Comparison of ENCODE assay signal across 23 cellular contexts in the genomic region with DNA sequence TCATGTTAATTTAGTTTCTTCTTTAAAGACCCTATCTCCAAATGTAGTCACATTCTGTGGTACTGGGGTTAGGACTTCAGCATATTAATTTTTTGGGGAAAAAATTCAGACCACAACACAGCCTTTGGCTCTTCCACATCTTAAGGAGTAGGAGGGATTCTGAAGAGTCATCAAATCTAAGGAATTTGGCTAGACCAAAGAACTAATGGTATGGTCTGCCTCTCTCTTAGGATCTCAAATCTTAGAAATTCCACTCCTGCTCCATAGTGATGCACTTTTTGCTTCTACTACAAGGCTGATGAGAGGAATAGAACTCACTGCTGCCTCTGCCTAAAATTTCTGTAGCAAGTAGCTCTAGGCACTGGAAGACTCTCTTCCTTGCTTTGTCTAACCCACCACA.
"Had no signal": no experiment of that assay in that cellular context is flagged by ENCODE, and none has a peak within 500 bp of the region (broad histone marks: within the 10 kb centered on the region; RNA-seq: fewer than 3 reads in every experiment).

No MANE protein-coding gene starts in this region.

- H3K36me3 ChIP-seq: left ventricle myocardium inferior, lower lobe of right lung, right lobe of liver, spleen, tibial artery, upper lobe of left lung, uterus had no signal

- H3K27me3 Mint-ChIP-seq: stimulated activated memory B cell treated with anti-CD40 and anti-IgM and Interleukin-4, amounts not matched to agents 10 μg/mL and 1 μg/mL and 100 μg/mL, for 72 hours had no signal

- H3K4me1 ChIP-seq: foreskin keratinocyte, lower lobe of right lung, psoas muscle, right lobe of liver, spleen, tibial artery, upper lobe of left lung, uterus had no signal

- H3K27ac Mint-ChIP-seq: immature natural killer cell; memory B cell; nephron; stimulated activated memory B cell treated with anti-CD40 and anti-IgM and Interleukin-4, amounts not matched to agents 10 μg/mL and 1 μg/mL and 100 μg/mL, for 72 hours; stimulated activated naive CD8-positive, alpha-beta T cell treated with anti-CD3 and anti-CD28 coated beads, Interleukin-15, Interleukin-2, amounts not matched to agents 100 ng/mL and 50 ng/mL, for 24 hours had no signal

- DNase-seq: effector CD8-positive, alpha-beta T cell; immature natural killer cell; kidney; left cardiac atrium; left ventricle myocardium inferior; lower lobe of right lung; midbrain; occipital lobe; psoas muscle; right lobe of liver; spleen; stimulated activated CD4-positive, alpha-beta T cell treated with anti-CD3 and anti-CD28 coated beads, Interleukin-15, amount 100 ng/mL, for 24 hours; stimulated activated CD4-positive, alpha-beta T cell treated with anti-CD3 and anti-CD28 coated beads, Interleukin-1b, Interleukin-23, amount 100 ng/mL, for 48 hours; stimulated activated CD4-positive, alpha-beta T cell treated with anti-CD3 and anti-CD28 coated beads, Interleukin-4, amount 100 ng/mL, for 24 hours; tibial artery; upper lobe of left lung; uterus had no signal

- H3K36me3 Mint-ChIP-seq: immature natural killer cell; memory B cell; stimulated activated memory B cell treated with anti-CD40 and anti-IgM and Interleukin-4, amounts not matched to agents 10 μg/mL and 1 μg/mL and 100 μg/mL, for 72 hours had no signal

- H3K27ac ChIP-seq: coronary artery, foreskin keratinocyte, left ventricle myocardium inferior, lower lobe of right lung, psoas muscle, right lobe of liver, spleen, tibial artery, upper lobe of left lung, uterus had no signal

- H3K4me1 Mint-ChIP-seq: immature natural killer cell; memory B cell; stimulated activated memory B cell treated with anti-CD40 and anti-IgM and Interleukin-4, amounts not matched to agents 10 μg/mL and 1 μg/mL and 100 μg/mL, for 72 hours had no signal

- H3K4me3 Mint-ChIP-seq: immature natural killer cell; memory B cell; nephron; stimulated activated memory B cell treated with anti-CD40 and anti-IgM and Interleukin-4, amounts not matched to agents 10 μg/mL and 1 μg/mL and 100 μg/mL, for 72 hours; stimulated activated naive CD8-positive, alpha-beta T cell treated with anti-CD3 and anti-CD28 coated beads, Interleukin-15, Interleukin-2, amounts not matched to agents 100 ng/mL and 50 ng/mL, for 24 hours had no signal

- H3K4me3 ChIP-seq: coronary artery, left ventricle myocardium inferior, lower lobe of right lung, psoas muscle, right lobe of liver, spleen, tibial artery, upper lobe of left lung, uterus had no signal

- H3K9me3 ChIP-seq: right lobe of liver had no signal

- H3K27me3 ChIP-seq: foreskin keratinocyte, right lobe of liver, spleen, tibial artery, upper lobe of left lung, uterus had no signal
